In genomic region chr1:234954613-234955012, GRCh38 we compare ENCODE assay signal across 10 cellular contexts.
DNase-seq lines count a peak whose midpoint lies in the region; ATAC-seq and TF ChIP-seq lines count a peak whose summit lies in the region.
"Had no signal": no experiment of that assay in that cellular context is flagged by ENCODE, and none has a peak within 500 bp of the region (broad histone marks: within the 10 kb centered on the region; RNA-seq: fewer than 3 reads in every experiment).

No MANE protein-coding gene starts in this region.

- H3K9me3 Mint-ChIP-seq in naive thymus-derived CD8-positive, alpha-beta T cell, result no peaks in the 10 kb centered on the region

- no peak overlapping the region for H3K18ac ChIP-seq in mesendoderm (ENCODE audit: low read length)

- no peaks in the 10 kb centered on the region for H3K36me3 Mint-ChIP-seq in naive thymus-derived CD8-positive, alpha-beta T cell

- no peak overlapping the region for H4K5ac ChIP-seq in mesendoderm (ENCODE audit: low read length)

- no peaks in the 10 kb centered on the region for H3K79me1 ChIP-seq in mesendoderm (ENCODE audit: low read length)

- H2AK5ac ChIP-seq in mesendoderm (ENCODE audit: low read length), result no peak overlapping the region

- POLR2A ChIA-PET in naive thymus-derived CD8-positive, alpha-beta T cell (lab: Charles Lee), result interaction anchor here (0.6 to 0.7 kb wide), 3 partner anchors 8 to 349 kb away, joined by 3 read pairs; no protein-coding TSS in a partner anchor

- H3K4me1 Mint-ChIP-seq in naive thymus-derived CD8-positive, alpha-beta T cell, result peaks cover 24 to 45% (median 37%) of the 10 kb centered on the region in 4 donors

- no peak for TF ChIP-seq CTCF in heart right ventricle (IDR thresholded peaks at IDR 0.05)
- TF ChIP-seq CTCF in adrenal gland (IDR thresholded peaks at IDR 0.05), result no peak
- TF ChIP-seq CTCF in uterus (IDR thresholded peaks at IDR 0.05), result no peak

- ATAC-seq in heart right ventricle (peak in 2 of 8 donors; percentile 2 to 6), left ventricle myocardium superior (no peak)
- ATAC-seq in naive thymus-derived CD8-positive, alpha-beta T cell, result no peak

- H4K8ac ChIP-seq in mesendoderm (ENCODE audit: low read depth, low read length), result no peak overlapping the region

- no peak overlapping the region for H2BK120ac ChIP-seq in mesendoderm (ENCODE audit: low read depth, low read length)

- H2BK5ac ChIP-seq in mesendoderm (ENCODE audit: low read length), result no peak overlapping the region

- peak overlapping the region in 9 of 10 donors; percentile 32 to 96 (median 70) for H3K27ac ChIP-seq in heart right ventricle
- peak overlapping the region in 4 of 5 donors; percentile 64 to 89 (median 72) for H3K27ac ChIP-seq in adrenal gland
- peak overlapping the region; percentile 44 to 58 for H3K27ac ChIP-seq in uterus
- no peak overlapping the region for H3K27ac ChIP-seq in mesendoderm (ENCODE audit: low read depth, low read length)

- H3K23ac ChIP-seq in mesendoderm (ENCODE audit: low read length), result no peak overlapping the region

- DNase-seq in heart right ventricle, result no peak
- DNase-seq in left ventricle myocardium superior, result no peak
- DNase-seq in adrenal gland, result peak in 1 of 7 donors; percentile 50
- DNase-seq in naive thymus-derived CD8-positive, alpha-beta T cell, result no peak
- no peak for DNase-seq in uterus
- no peak for DNase-seq in cerebellar nuclear complex (lab: John Stamatoyannopoulos, UW)
- DNase-seq in COR-L47 (lab: John Stamatoyannopoulos, UW), result no peak
- DNase-seq in mesendoderm, result no peak
- DNase-seq: NCI-H524; stimulated activated naive CD4-positive, alpha-beta T cell treated with Interleukin-2 at 50 U/mL for 16 hours had no signal

- no peak overlapping the region for H3K4ac ChIP-seq in mesendoderm (ENCODE audit: low read depth, low read length)

- WGBS in heart right ventricle, 2 donors, result 97% methylated on average over 6 of the region's 6 CpGs
- 82 to 97% (median 96%) methylated on average over 6 of the region's 6 CpGs for WGBS in adrenal gland, 4 donors
- WGBS in mesendoderm (ENCODE audit: extremely low coverage, insufficient coverage, low lambda C conversion rate), result no CpG with 5 or more reads among the region's 6 CpGs

- no peak overlapping the region for H3K56ac ChIP-seq in mesendoderm (ENCODE audit: low read length)

- H3K4me1 ChIP-seq in heart right ventricle (peaks cover 0 to 61% (median 22%) of the 10 kb centered on the region in 9 donors), adrenal gland (replicated peaks in 1 of 2) (peaks cover 25 to 43% of the 10 kb centered on the region in 2 donors), uterus (peaks cover 0 to 11% of the 10 kb centered on the region in 2 donors), mesendoderm (ENCODE audit: control insufficient read depth, low read depth, low read length) (peaks cover 6% of the 10 kb centered on the region)

- no peaks in the 10 kb centered on the region for H3K27me3 ChIP-seq in heart right ventricle
- H3K27me3 ChIP-seq in adrenal gland, result no peaks in the 10 kb centered on the region
- H3K27me3 ChIP-seq in uterus, result no peaks in the 10 kb centered on the region
- H3K27me3 ChIP-seq in mesendoderm (ENCODE audit: insufficient read depth, low read length, poor library complexity), result no peaks in the 10 kb centered on the region

- intact Hi-C loops in heart right ventricle (cut with DNase I) (no loop called here), left ventricle myocardium superior (cut with micrococcal nuclease) (no loop called here), adrenal gland (cut with DNase I) (no loop called here), uterus (cut with DNase I; ENCODE audit: low total_unique reads) (no loop called here)

- no peaks in the 10 kb centered on the region for H3K27me3 Mint-ChIP-seq in naive thymus-derived CD8-positive, alpha-beta T cell

- no peak overlapping the region for H3K4me3 ChIP-seq in heart right ventricle
- H3K4me3 ChIP-seq in adrenal gland, result no peak overlapping the region
- H3K4me3 ChIP-seq in uterus, result no peak overlapping the region
- H3K4me3 ChIP-seq in mesendoderm (ENCODE audit: low read length), result no peak overlapping the region

- TF ChIP-seq POLR2A in adrenal gland (IDR thresholded peaks at IDR 0.05), result no peak
- no peak for TF ChIP-seq POLR2A in uterus (IDR thresholded peaks at IDR 0.05)

- H3K9me3 ChIP-seq in heart right ventricle (peaks cover 0 to 7% (median 0%) of the 10 kb centered on the region in 11 donors), adrenal gland (replicated peaks in 1 of 3) (no peaks in the 10 kb centered on the region), uterus (no peaks in the 10 kb centered on the region)

- H3K36me3 ChIP-seq in heart right ventricle (no peaks in the 10 kb centered on the region), adrenal gland (replicated peaks in 1 of 2) (no peaks in the 10 kb centered on the region), uterus (no peaks in the 10 kb centered on the region), mesendoderm (ENCODE audit: control insufficient read depth, insufficient read depth, low read length) (no peaks in the 10 kb centered on the region)

- H3K27ac Mint-ChIP-seq in naive thymus-derived CD8-positive, alpha-beta T cell, result peak overlapping the region in 9 of 10 donors; percentile 35 to 93 (median 70)

- no peak overlapping the region for H2BK15ac ChIP-seq in mesendoderm (replicated peaks; ENCODE audit: low read depth)

- H3K79me2 ChIP-seq in mesendoderm (ENCODE audit: control insufficient read depth, insufficient read depth, low read length), result no peaks in the 10 kb centered on the region

- no peak overlapping the region for H3K4me2 ChIP-seq in mesendoderm (ENCODE audit: low read length)

- H3K9ac ChIP-seq in mesendoderm (ENCODE audit: low read length), result no peak overlapping the region

- peak overlapping the region in 3 of 10 donors; percentile 39 to 62 (median 43) for H3K4me3 Mint-ChIP-seq in naive thymus-derived CD8-positive, alpha-beta T cell
